Comparison of ENCODE assay signal across 1 cellular context in genomic region chr16:740764-741505, GRCh38.
TF ChIP-seq lines count a peak whose summit lies in the region.

CIAO3 (minus strand) TSS chr16:740997; CDS start chr16:740985, 12 bp downstream.

TF ChIP-seq in HepG2, 621 proteins besides CTCF, POLR2A, EP300 and RAD21 (continued from another document and continues in another):
- no peak for TF ChIP-seq KIAA2018 (CRISPR knock-in tag; IDR thresholded peaks at IDR 0.05; ENCODE audit: borderline replicate concordance)
- no peak for TF ChIP-seq ZC3H4 (CRISPR knock-in tag; IDR thresholded peaks at IDR 0.05; ENCODE audit: borderline replicate concordance)
- TF ChIP-seq ZNF142 (CRISPR knock-in tag; IDR thresholded peaks at IDR 0.05), result no peak; the same call in 1 of the 2 replicates
- TF ChIP-seq ZNF768 (CRISPR knock-in tag; IDR thresholded peaks at IDR 0.05), result peak; percentile 55; the same call in 1 of the 2 replicates
- peak; percentile 47; the same call in 1 of the 2 replicates for TF ChIP-seq HNF1B (CRISPR knock-in tag; IDR thresholded peaks at IDR 0.05)
- peak; percentile 89 for TF ChIP-seq MTA1 (CRISPR knock-in tag; IDR thresholded peaks at IDR 0.05; ENCODE audit: borderline replicate concordance)
- no peak for TF ChIP-seq ZNF382 (CRISPR knock-in tag; IDR thresholded peaks at IDR 0.05; ENCODE audit: borderline replicate concordance)
- peak; percentile 67 for TF ChIP-seq CHCHD3 (CRISPR knock-in tag; IDR thresholded peaks at IDR 0.05)
- TF ChIP-seq ZNF318 (CRISPR knock-in tag; IDR thresholded peaks at IDR 0.05), result no peak
- 0 out of 2 replicates have a peak, but pooled peaks have one; percentile 33 for TF ChIP-seq ZSCAN20 (CRISPR knock-in tag; IDR thresholded peaks at IDR 0.05; ENCODE audit: borderline replicate concordance)
- no peak for TF ChIP-seq GRHL1 (CRISPR knock-in tag; conservative IDR thresholded peaks at IDR 0.05)
- no peak for TF ChIP-seq RBM22 (optimal IDR thresholded peaks at IDR 0.05; ENCODE audit: low read length)
- TF ChIP-seq IKZF5 (CRISPR knock-in tag; IDR thresholded peaks at IDR 0.05), result no peak; the same call in none of the 2 replicates
- peak; percentile 41 for TF ChIP-seq RBM39 (IDR thresholded peaks at IDR 0.05; ENCODE audit: low read depth, low read length, poor library complexity, severe bottlenecking)
- TF ChIP-seq KDM1A (CRISPR knock-in tag; IDR thresholded peaks at IDR 0.05), result no peak; the same call in 1 of the 2 replicates
- peak; percentile 67 for TF ChIP-seq CBX1 (IDR thresholded peaks at IDR 0.05; ENCODE audit: low read depth)
- TF ChIP-seq ZSCAN25 (CRISPR knock-in tag; IDR thresholded peaks at IDR 0.05), result peak; percentile 81; the same call in 1 of the 2 replicates
